In the genomic region with DNA sequence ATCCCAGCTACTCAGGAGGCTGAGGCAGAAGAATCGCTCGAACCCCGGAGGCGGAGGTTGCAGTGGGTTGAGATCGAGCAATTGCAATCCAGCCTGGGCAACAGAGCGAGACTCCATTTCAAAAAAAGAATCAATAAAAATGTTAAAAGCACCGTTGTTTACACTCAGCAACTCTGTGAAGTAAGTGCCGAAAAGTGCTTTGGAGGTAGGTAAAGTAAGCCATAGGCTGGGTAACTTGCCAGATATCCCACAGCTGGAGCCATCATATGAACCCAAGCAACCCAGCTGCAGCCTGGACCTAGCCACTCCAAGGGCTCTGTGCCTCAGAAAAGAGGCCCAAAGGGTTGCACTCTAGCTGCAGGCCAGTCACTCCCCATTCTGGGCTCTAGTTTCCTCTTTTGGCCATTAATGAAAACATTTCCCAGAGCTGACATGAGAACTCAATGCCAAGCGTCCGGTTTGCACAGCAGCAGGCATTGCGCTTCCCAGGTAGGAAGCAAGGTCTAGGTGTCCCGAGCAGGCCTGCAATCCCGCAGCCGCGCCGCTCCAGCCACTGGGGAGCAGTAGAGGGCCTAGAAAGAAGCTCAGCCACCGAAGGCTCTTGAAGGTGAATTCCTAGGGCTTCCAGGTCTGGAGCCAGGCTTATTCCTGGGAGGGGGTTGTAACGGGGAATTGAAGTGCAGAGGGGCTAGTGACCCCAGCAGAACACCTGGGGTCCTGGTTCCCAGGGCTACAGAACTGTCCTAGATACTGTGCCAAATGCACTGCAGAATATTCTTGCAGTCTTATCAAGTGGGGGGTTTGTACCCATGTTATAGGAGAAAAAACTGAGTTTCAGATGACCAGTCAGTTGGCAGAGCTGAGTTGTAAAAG, we compare ENCODE assay signal across 8 cellular contexts. TPM values are rescaled to one million over a fixed set of nuclear protein-coding genes. Genes with fewer than 3 reads are reported as not detected.
DNase-seq lines count a peak whose midpoint lies in the region; ATAC-seq and TF ChIP-seq lines count a peak whose summit lies in the region.

No MANE protein-coding gene starts in this region.

- TF ChIP-seq POLR2A in transverse colon (IDR thresholded peaks at IDR 0.05): peak; percentile 6

- H3K4me1 ChIP-seq in GM23338 (ENCODE audit: insufficient read depth) (0 out of 2 replicates have a peak, but pooled peaks cover under 1% of the 10 kb centered on the region), transverse colon (peaks cover 4 to 56% (median 22%) of the 10 kb centered on the region in 4 donors)

- H3K4me3 ChIP-seq in GM23338 (no peak overlapping the region), transverse colon (no peak overlapping the region)

- peaks cover 47% of the 10 kb centered on the region for H3F3A ChIP-seq in GM23338 (replicated peaks; ENCODE audit: low read depth)

- no peaks in the 10 kb centered on the region for H3K9me3 ChIP-seq in transverse colon

- peaks cover 3% of the 10 kb centered on the region; the same call in 1 of the 2 replicates for H3K79me2 ChIP-seq in GM23338 (replicated peaks; ENCODE audit: insufficient read depth)

- intact Hi-C loops in transverse colon (cut with DNase I; ENCODE audit: low total_unique reads): loop anchor here (5.0 kb wide), 1 partner anchor 84 kb away; a partner anchor contains a TSS

- H3K9me2 ChIP-seq in GM23338 (ENCODE audit: insufficient read depth): no peaks in the 10 kb centered on the region

- in situ Hi-C loops in transverse colon (cut with MboI; ENCODE audit: low pct_ligation_motif_present in 1 of 4, low pct_unique_long_range_greater_than_20kb in 1 of 4, low sequenced_read_pairs in 3 of 4): loop anchor here in 3 of 4 donors (5.0 to 10.0 kb wide), 3 partner anchors 74 to 82 kb away; a partner anchor contains a TSS

- peaks cover 31% of the 10 kb centered on the region for H3K36me3 ChIP-seq in GM23338 (ENCODE audit: insufficient read depth)
- H3K36me3 ChIP-seq in transverse colon: peaks cover 0 to 17% (median 7%) of the 10 kb centered on the region in 4 donors

- no peak for TF ChIP-seq EP300 in transverse colon (IDR thresholded peaks at IDR 0.05; ENCODE audit: low read depth)

- H3K4me2 ChIP-seq in GM23338: no peak overlapping the region

- H2AFZ ChIP-seq in GM23338: no peak overlapping the region

- peak; percentile 85 to 89 for TF ChIP-seq CTCF in GM23338 (conservative IDR thresholded peaks at IDR 0.05; ENCODE audit: low read depth in 2 of 2)
- peak; percentile 60 to 84 (median 74) for TF ChIP-seq CTCF in transverse colon (IDR thresholded peaks at IDR 0.05)

- DNase-seq in AG20443 (ENCODE audit: low spot score) (peak; percentile 59), GM23338 (ENCODE audit: low spot score) (peak; percentile 96), NCI-H526 treated with DMSO at 0.1 percent for 48 hours (lab: John Stamatoyannopoulos, UW) (peak; percentile 82), mucosa of gallbladder (ENCODE audit: low spot score) (peak; percentile 76), transverse colon (peak; percentile 87)
- DNase-seq in activated CD4-positive, alpha-beta T cell treated with anti-CD3 and anti-CD28 coated beads, Interleukin-2, amount 50 U/mL, for 4 hours: peak; percentile 67
- peak; percentile 52 to 69 (median 57) for DNase-seq in effector memory CD8-positive, alpha-beta T cell

- peaks cover 9% of the 10 kb centered on the region for H3K4me1 Mint-ChIP-seq in GM23338
- peaks cover 47 to 51% of the 10 kb centered on the region in 2 donors for H3K4me1 Mint-ChIP-seq in effector memory CD8-positive, alpha-beta T cell (ENCODE audit: low read depth in 2 of 2)

- H3K27me3 ChIP-seq in GM23338 (ENCODE audit: insufficient read depth) (no peaks in the 10 kb centered on the region; the same call in 1 of the 2 replicates), transverse colon (no peaks in the 10 kb centered on the region)

- 41 to 56% methylated on average over 13 to 18 of the region's 18 CpGs for WGBS in transverse colon (ENCODE audit: low coverage in 1 of 2), 2 donors

- no peaks in the 10 kb centered on the region for H3K9me3 Mint-ChIP-seq in GM23338
- no peaks in the 10 kb centered on the region for H3K9me3 Mint-ChIP-seq in effector memory CD8-positive, alpha-beta T cell

- peaks cover 22% of the 10 kb centered on the region for H4K20me1 ChIP-seq in GM23338 (replicated peaks; ENCODE audit: insufficient read depth)

- H3K27ac Mint-ChIP-seq in GM23338: no peak overlapping the region
- peak overlapping the region; percentile 98 to 99 for H3K27ac Mint-ChIP-seq in effector memory CD8-positive, alpha-beta T cell

- H3K27ac ChIP-seq in GM23338 (ENCODE audit: low read depth) (peak overlapping the region; percentile 98), transverse colon (peak overlapping the region; percentile 42 to 60 (median 52))

- peaks cover 39% of the 10 kb centered on the region for H3K36me3 Mint-ChIP-seq in GM23338 (ENCODE audit: low read depth)
- peaks cover 47% of the 10 kb centered on the region for H3K36me3 Mint-ChIP-seq in effector memory CD8-positive, alpha-beta T cell (ENCODE audit: insufficient read depth)

- peaks cover 33% of the 10 kb centered on the region for H3K27me3 Mint-ChIP-seq in GM23338 (ENCODE audit: insufficient read depth, low read depth, poor library complexity)
- no peaks in the 10 kb centered on the region for H3K27me3 Mint-ChIP-seq in effector memory CD8-positive, alpha-beta T cell

- ATAC-seq in GM23338: peak; percentile 80
- no peak for ATAC-seq in effector memory CD8-positive, alpha-beta T cell (replicated peaks)
- no peak for ATAC-seq in GM21528 (IDR thresholded peaks at IDR 0.05; ENCODE audit: low FRiP score, unreplicated experiment)

- no peak overlapping the region; the same call in 2 of the 3 replicates for H3K4me3 Mint-ChIP-seq in GM23338
- peak overlapping the region; percentile 85 to 90 for H3K4me3 Mint-ChIP-seq in effector memory CD8-positive, alpha-beta T cell

TF ChIP-seq in GM23338, 12 proteins besides CTCF, POLR2A, EP300 and RAD21:
- TF ChIP-seq POLR2AphosphoS5 (IDR thresholded peaks at IDR 0.05; ENCODE audit: low read depth): peak; percentile 70
- TF ChIP-seq, protein P1, sequence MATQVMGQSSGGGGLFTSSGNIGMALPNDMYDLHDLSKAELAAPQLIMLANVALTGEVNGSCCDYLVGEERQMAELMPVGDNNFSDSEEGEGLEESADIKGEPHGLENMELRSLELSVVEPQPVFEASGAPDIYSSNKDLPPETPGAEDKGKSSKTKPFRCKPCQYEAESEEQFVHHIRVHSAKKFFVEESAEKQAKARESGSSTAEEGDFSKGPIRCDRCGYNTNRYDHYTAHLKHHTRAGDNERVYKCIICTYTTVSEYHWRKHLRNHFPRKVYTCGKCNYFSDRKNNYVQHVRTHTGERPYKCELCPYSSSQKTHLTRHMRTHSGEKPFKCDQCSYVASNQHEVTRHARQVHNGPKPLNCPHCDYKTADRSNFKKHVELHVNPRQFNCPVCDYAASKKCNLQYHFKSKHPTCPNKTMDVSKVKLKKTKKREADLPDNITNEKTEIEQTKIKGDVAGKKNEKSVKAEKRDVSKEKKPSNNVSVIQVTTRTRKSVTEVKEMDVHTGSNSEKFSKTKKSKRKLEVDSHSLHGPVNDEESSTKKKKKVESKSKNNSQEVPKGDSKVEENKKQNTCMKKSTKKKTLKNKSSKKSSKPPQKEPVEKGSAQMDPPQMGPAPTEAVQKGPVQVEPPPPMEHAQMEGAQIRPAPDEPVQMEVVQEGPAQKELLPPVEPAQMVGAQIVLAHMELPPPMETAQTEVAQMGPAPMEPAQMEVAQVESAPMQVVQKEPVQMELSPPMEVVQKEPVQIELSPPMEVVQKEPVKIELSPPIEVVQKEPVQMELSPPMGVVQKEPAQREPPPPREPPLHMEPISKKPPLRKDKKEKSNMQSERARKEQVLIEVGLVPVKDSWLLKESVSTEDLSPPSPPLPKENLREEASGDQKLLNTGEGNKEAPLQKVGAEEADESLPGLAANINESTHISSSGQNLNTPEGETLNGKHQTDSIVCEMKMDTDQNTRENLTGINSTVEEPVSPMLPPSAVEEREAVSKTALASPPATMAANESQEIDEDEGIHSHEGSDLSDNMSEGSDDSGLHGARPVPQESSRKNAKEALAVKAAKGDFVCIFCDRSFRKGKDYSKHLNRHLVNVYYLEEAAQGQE (IDR thresholded peaks at IDR 0.05; ENCODE audit: unreplicated experiment): no peak

RNA-seq across cellular contexts. Expression of a gene that starts 4.1 kb away (rescaled TPM):
- total RNA-seq in GM23338 (2014; rRNA removed; shearing (Covaris generic)): not detected in 2 replicates
- polyA plus RNA-seq in GM23338 (2016; fragmentation: Nextera tagmentation; extraction: Ambion mirVana): 0.27 and 0.47 TPM in 2 replicates
- total RNA-seq in mucosa of gallbladder (0.32 TPM), transverse colon (10 to 100 TPM in 1 of 4 donors, 1 to 10 TPM in 2, not detected in 1; 2.3 to 33.0 (median 8.2) TPM)

RNA-seq across cellular contexts. Expression of a gene that starts 10.0 kb away (rescaled TPM):
- 36.8 and 44.7 TPM in 2 replicates for total RNA-seq in GM23338 (2014; rRNA removed; shearing (Covaris generic))
- polyA plus RNA-seq in GM23338 (2016; fragmentation: Nextera tagmentation; extraction: Ambion mirVana): 41.3 and 50.8 TPM in 2 replicates
- 115 TPM for total RNA-seq in mucosa of gallbladder
- total RNA-seq in transverse colon: 100 to 1,000 TPM in 2 of 4 donors, 10 to 100 TPM in 2; 64.3 to 215 (median 113) TPM

RNA-seq across cellular contexts. Expression of a gene that starts 13.0 kb away (rescaled TPM):
- total RNA-seq in GM23338 (2014; rRNA removed; shearing (Covaris generic)): 631 and 1,798 TPM in 2 replicates
- 4,053 and 4,073 TPM in 2 replicates for polyA plus RNA-seq in GM23338 (2016; fragmentation: Nextera tagmentation; extraction: Ambion mirVana)
- total RNA-seq in mucosa of gallbladder (1,211 TPM), transverse colon (1,000 to 10,000 TPM in 2 of 4 donors, 100 to 1,000 TPM in 2; 595 to 1,336 (median 1,016) TPM)

RNA-seq across cellular contexts. Expression of a gene that starts 28.2 kb away (rescaled TPM):
- 0.21 TPM in 1 of 2 replicates, not detected in the other for total RNA-seq in GM23338 (2014; rRNA removed; shearing (Covaris generic))
- polyA plus RNA-seq in GM23338 (2016; fragmentation: Nextera tagmentation; extraction: Ambion mirVana): not detected in 2 replicates
- total RNA-seq in mucosa of gallbladder: not detected
- not detected for total RNA-seq in transverse colon

RNA-seq across cellular contexts. Expression of a gene that starts 28.5 kb away (rescaled TPM):
- not detected in 2 replicates for total RNA-seq in GM23338 (2014; rRNA removed; shearing (Covaris generic))
- polyA plus RNA-seq in GM23338 (2016; fragmentation: Nextera tagmentation; extraction: Ambion mirVana): not detected in 2 replicates
- total RNA-seq in mucosa of gallbladder: not detected
- total RNA-seq in transverse colon: not detected
